8 cellular contexts compared by ENCODE assay signal in genomic region chr11:69122642-69123431, GRCh38. TPM values are rescaled to one million over a fixed set of nuclear protein-coding genes. Genes with fewer than 3 reads are reported as not detected.
DNase-seq lines count a peak whose midpoint lies in the region; ATAC-seq and TF ChIP-seq lines count a peak whose summit lies in the region.

No MANE protein-coding gene starts in this region.

- no peaks in the 10 kb centered on the region for H3K36me3 ChIP-seq in SK-N-SH (replicated peaks in 1 of 2; ENCODE audit: control insufficient read depth in 1 of 2, insufficient read depth in 2 of 2, low read length in 1 of 2)
- H3K36me3 ChIP-seq in smooth muscle cell (ENCODE audit: low read depth), result no peaks in the 10 kb centered on the region

- H3K27ac ChIP-seq in SK-N-SH (ENCODE audit: low read depth in 2 of 2, low read length in 1 of 2) (no peak overlapping the region), right cardiac atrium (ENCODE audit: low read length) (peak overlapping the region; percentile 4), smooth muscle cell (ENCODE audit: low read depth) (no peak overlapping the region)

- H3K79me2 ChIP-seq in SK-N-SH (ENCODE audit: insufficient read depth), result no peaks in the 10 kb centered on the region
- H3K79me2 ChIP-seq in smooth muscle cell (ENCODE audit: low read depth), result no peaks in the 10 kb centered on the region

- TF ChIP-seq EP300 in SK-N-SH (IDR thresholded peaks at IDR 0.05; ENCODE audit: borderline replicate concordance in 1 of 2, low read depth in 1 of 2, low read length in 1 of 2), result peak in 1 of 2 experiments; percentile 22; a peak in 1 of 4 replicates

- H3F3A ChIP-seq in SK-N-SH (replicated peaks; ENCODE audit: insufficient read depth) (peaks cover 4% of the 10 kb centered on the region), smooth muscle cell (ENCODE audit: low read depth) (no peaks in the 10 kb centered on the region)

- no peak for TF ChIP-seq CTCF in GM13976 (IDR thresholded peaks at IDR 0.05; ENCODE audit: borderline replicate concordance, control extremely low read depth, extremely low read depth, insufficient read depth, missing control alignments)
- TF ChIP-seq CTCF in SK-N-SH (IDR thresholded peaks at IDR 0.05), result no peak
- no peak for TF ChIP-seq CTCF in smooth muscle cell (IDR thresholded peaks at IDR 0.05; ENCODE audit: borderline replicate concordance, insufficient read depth, poor library complexity, severe bottlenecking)

- H3K4me2 ChIP-seq in SK-N-SH (peak overlapping the region; percentile 81), smooth muscle cell (peak overlapping the region; percentile 80)

- 21% methylated on average over 14 of the region's 26 CpGs for WGBS in SK-N-SH (ENCODE audit: low lambda C conversion rate)
- WGBS in right cardiac atrium, result 21% methylated on average over 26 of the region's 26 CpGs
- 7% methylated on average over 24 of the region's 26 CpGs for WGBS in smooth muscle cell (ENCODE audit: low lambda C conversion rate)

- CTCF ChIA-PET in SK-N-SH (lab: Yijun Ruan, JAX), result interaction anchor here (0.5 to 1.7 kb wide), 3 partner anchors 9 to 552 kb away, joined by 3 to 5 read pairs (median 3); partner anchors contain the start of gene LTO1

- intact Hi-C loops in right cardiac atrium (cut with DNase I), result no loop called here

- DNase-seq in GM13976 (ENCODE audit: low spot score) (peak; percentile 82), SK-N-SH (peak; percentile 58), right cardiac atrium (peak; percentile 69 to 82 (median 76)), smooth muscle cell (lab: John Stamatoyannopoulos, UW; ENCODE audit: unreplicated experiment) (no peak), NCI-H1930 (lab: John Stamatoyannopoulos, UW) (no peak), NCI-H446 (lab: John Stamatoyannopoulos, UW) (no peak), globus pallidus (ENCODE audit: low spot score) (no peak)
- peak; percentile 55 for DNase-seq in activated naive CD8-positive, alpha-beta T cell treated with anti-CD3 and anti-CD28 coated beads, Interleukin-2, amount 50 U/mL, for 16 hours (ENCODE audit: low read depth, low spot score)

- H3K9ac ChIP-seq in SK-N-SH (no peak overlapping the region; the same call in 1 of the 2 replicates), smooth muscle cell (ENCODE audit: low read depth) (no peak overlapping the region)

- H2AFZ ChIP-seq in SK-N-SH (ENCODE audit: low read depth), result no peak overlapping the region
- no peak overlapping the region for H2AFZ ChIP-seq in smooth muscle cell (ENCODE audit: low read depth)

- H4K20me1 ChIP-seq in SK-N-SH (ENCODE audit: insufficient read depth), result no peaks in the 10 kb centered on the region
- H4K20me1 ChIP-seq in smooth muscle cell (ENCODE audit: low read depth), result no peaks in the 10 kb centered on the region

- H3K9me3 ChIP-seq in SK-N-SH, result no peaks in the 10 kb centered on the region
- no peaks in the 10 kb centered on the region for H3K9me3 ChIP-seq in right cardiac atrium (ENCODE audit: control insufficient read depth, low read length)
- H3K9me3 ChIP-seq in smooth muscle cell (replicated peaks; ENCODE audit: low read depth), result no peaks in the 10 kb centered on the region

- H3K4me3 ChIP-seq in SK-N-SH (ENCODE audit: low read depth in 2 of 2, low read length in 1 of 2) (no peak overlapping the region), right cardiac atrium (ENCODE audit: low read length) (no peak overlapping the region), smooth muscle cell (peak overlapping the region; percentile 32)

- peak; percentile 86 to 93 for ATAC-seq in right cardiac atrium

- POLR2A ChIA-PET in SK-N-SH (lab: Yijun Ruan, JAX), result no interaction called here

- peaks cover 13 to 15% of the 10 kb centered on the region in 2 experiments; a peak in 2 of 4 replicates for H3K4me1 ChIP-seq in SK-N-SH (ENCODE audit: control insufficient read depth in 1 of 2, insufficient read depth in 2 of 2, low read depth in 1 of 2, low read length in 1 of 2)
- H3K4me1 ChIP-seq in right cardiac atrium (ENCODE audit: control insufficient read depth, insufficient read depth, low read length), result peaks cover 7% of the 10 kb centered on the region
- peaks cover 8% of the 10 kb centered on the region for H3K4me1 ChIP-seq in smooth muscle cell (ENCODE audit: low read depth)

- TF ChIP-seq RAD21 in SK-N-SH (IDR thresholded peaks at IDR 0.05; ENCODE audit: low read length), result no peak

- H3K27me3 ChIP-seq in SK-N-SH (ENCODE audit: insufficient read depth) (no peaks in the 10 kb centered on the region), right cardiac atrium (ENCODE audit: control insufficient read depth, insufficient read depth) (no peaks in the 10 kb centered on the region), smooth muscle cell (ENCODE audit: low read depth) (no peaks in the 10 kb centered on the region)

- no peaks in the 10 kb centered on the region for H3K9me2 ChIP-seq in SK-N-SH

- in situ Hi-C loops in GM13976 (cut with MboI; ENCODE audit: low sequenced_read_pairs, unreplicated experiment), result loop anchor here (25.0 kb wide), 1 partner anchor 164 kb away; the partner anchor contains the start of gene MYEOV

TF ChIP-seq in SK-N-SH, 30 proteins besides CTCF, POLR2A, EP300 and RAD21 (continues in another document):
- TF ChIP-seq MXI1 (IDR thresholded peaks at IDR 0.05; ENCODE audit: low read depth, low read length), result no peak
- TF ChIP-seq MEF2A (IDR thresholded peaks at IDR 0.05; ENCODE audit: borderline replicate concordance, low read depth), result no peak
- TF ChIP-seq JUND (IDR thresholded peaks at IDR 0.05), result peak; percentile 86; the same call in 1 of the 2 replicates
- peak; percentile 83 for TF ChIP-seq FOSL2 (IDR thresholded peaks at IDR 0.05; ENCODE audit: borderline replicate concordance, low read depth)
- TF ChIP-seq, protein P1, sequence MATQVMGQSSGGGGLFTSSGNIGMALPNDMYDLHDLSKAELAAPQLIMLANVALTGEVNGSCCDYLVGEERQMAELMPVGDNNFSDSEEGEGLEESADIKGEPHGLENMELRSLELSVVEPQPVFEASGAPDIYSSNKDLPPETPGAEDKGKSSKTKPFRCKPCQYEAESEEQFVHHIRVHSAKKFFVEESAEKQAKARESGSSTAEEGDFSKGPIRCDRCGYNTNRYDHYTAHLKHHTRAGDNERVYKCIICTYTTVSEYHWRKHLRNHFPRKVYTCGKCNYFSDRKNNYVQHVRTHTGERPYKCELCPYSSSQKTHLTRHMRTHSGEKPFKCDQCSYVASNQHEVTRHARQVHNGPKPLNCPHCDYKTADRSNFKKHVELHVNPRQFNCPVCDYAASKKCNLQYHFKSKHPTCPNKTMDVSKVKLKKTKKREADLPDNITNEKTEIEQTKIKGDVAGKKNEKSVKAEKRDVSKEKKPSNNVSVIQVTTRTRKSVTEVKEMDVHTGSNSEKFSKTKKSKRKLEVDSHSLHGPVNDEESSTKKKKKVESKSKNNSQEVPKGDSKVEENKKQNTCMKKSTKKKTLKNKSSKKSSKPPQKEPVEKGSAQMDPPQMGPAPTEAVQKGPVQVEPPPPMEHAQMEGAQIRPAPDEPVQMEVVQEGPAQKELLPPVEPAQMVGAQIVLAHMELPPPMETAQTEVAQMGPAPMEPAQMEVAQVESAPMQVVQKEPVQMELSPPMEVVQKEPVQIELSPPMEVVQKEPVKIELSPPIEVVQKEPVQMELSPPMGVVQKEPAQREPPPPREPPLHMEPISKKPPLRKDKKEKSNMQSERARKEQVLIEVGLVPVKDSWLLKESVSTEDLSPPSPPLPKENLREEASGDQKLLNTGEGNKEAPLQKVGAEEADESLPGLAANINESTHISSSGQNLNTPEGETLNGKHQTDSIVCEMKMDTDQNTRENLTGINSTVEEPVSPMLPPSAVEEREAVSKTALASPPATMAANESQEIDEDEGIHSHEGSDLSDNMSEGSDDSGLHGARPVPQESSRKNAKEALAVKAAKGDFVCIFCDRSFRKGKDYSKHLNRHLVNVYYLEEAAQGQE (IDR thresholded peaks at IDR 0.05; ENCODE audit: low read depth, low read length), result no peak
- no peak for TF ChIP-seq ELF1 (IDR thresholded peaks at IDR 0.05)
- TF ChIP-seq POLR2AphosphoS5 (IDR thresholded peaks at IDR 0.05; ENCODE audit: low read depth, low read length), result no peak
- no peak for TF ChIP-seq SIN3A (IDR thresholded peaks at IDR 0.05; ENCODE audit: borderline replicate concordance, low read depth, low read length)
- TF ChIP-seq USF1 (IDR thresholded peaks at IDR 0.05; ENCODE audit: borderline replicate concordance, low read depth), result no peak
- TF ChIP-seq RCOR1 (IDR thresholded peaks at IDR 0.05; ENCODE audit: low read length), result no peak
- TF ChIP-seq SMC3 (IDR thresholded peaks at IDR 0.05; ENCODE audit: low read depth, low read length), result peak; percentile 7; the same call in 1 of the 2 replicates
- TF ChIP-seq TEAD4 (IDR thresholded peaks at IDR 0.05; ENCODE audit: borderline replicate concordance, insufficient read depth), result peak; percentile 91
- no peak for TF ChIP-seq YY1 (IDR thresholded peaks at IDR 0.05; ENCODE audit: low read depth)
- peak; percentile 46; the same call in 1 of the 2 replicates for TF ChIP-seq TCF12 (IDR thresholded peaks at IDR 0.05)
- TF ChIP-seq FOXM1 (IDR thresholded peaks at IDR 0.05; ENCODE audit: low read depth), result no peak
- no peak for TF ChIP-seq FOXJ3 (CRISPR knock-in tag; IDR thresholded peaks at IDR 0.05)
- TF ChIP-seq, protein P2, sequence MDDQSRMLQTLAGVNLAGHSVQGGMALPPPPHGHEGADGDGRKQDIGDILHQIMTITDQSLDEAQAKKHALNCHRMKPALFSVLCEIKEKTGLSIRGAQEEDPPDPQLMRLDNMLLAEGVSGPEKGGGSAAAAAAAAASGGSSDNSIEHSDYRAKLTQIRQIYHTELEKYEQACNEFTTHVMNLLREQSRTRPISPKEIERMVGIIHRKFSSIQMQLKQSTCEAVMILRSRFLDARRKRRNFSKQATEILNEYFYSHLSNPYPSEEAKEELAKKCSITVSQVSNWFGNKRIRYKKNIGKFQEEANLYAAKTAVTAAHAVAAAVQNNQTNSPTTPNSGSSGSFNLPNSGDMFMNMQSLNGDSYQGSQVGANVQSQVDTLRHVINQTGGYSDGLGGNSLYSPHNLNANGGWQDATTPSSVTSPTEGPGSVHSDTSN (IDR thresholded peaks at IDR 0.05), result no peak

RNA-seq across cellular contexts. Expression of gene SMIM38, which starts 32.9 kb away (rescaled TPM):
- polyA plus RNA-seq in SK-N-SH (2012; rRNA removed) (0.13 and 0.16 TPM in 2 replicates), right cardiac atrium (0.07 TPM), smooth muscle cell (0.79 TPM in 1 of 2 replicates, not detected in the other)
- polyA plus RNA-seq in SK-N-SH (2012; cell fraction: cytosol; rRNA removed), result 0.01 and 0.09 TPM in 2 replicates
- 0.82 and 0.96 TPM in 2 replicates for polyA plus RNA-seq in SK-N-SH (2012; cell fraction: nucleus; rRNA removed)
- total RNA-seq in right cardiac atrium (under 1 TPM in 3 of 4 donors, not detected in 1; 0.17 to 0.56 (median 0.25) TPM), smooth muscle cell (0.27 and 0.31 TPM in 2 replicates)

Comparison
In these comparisons a context has a peak if more than half of its experiments do, and no peak if none do; other contexts are left out.
1. DNase-seq: peak in GM13976 (single experiment), SK-N-SH (single experiment), activated naive CD8-positive, alpha-beta T cell treated with anti-CD3 and anti-CD28 coated beads, Interleukin-2, amount 50 U/mL, for 16 hours (single experiment) and right cardiac atrium (3 of 3); none in smooth muscle cell (single experiment), NCI-H1930 (0 of 2), NCI-H446 (0 of 2) and globus pallidus (single experiment).